In genomic region chr9:99244300-99245260, GRCh38 we compare ENCODE assay signal across 9 cellular contexts. TPM values are rescaled to one million over a fixed set of nuclear protein-coding genes. Genes with fewer than 3 reads are reported as not detected.
DNase-seq lines count a peak whose midpoint lies in the region; ATAC-seq and TF ChIP-seq lines count a peak whose summit lies in the region.
"Had no signal": no experiment of that assay in that cellular context is flagged by ENCODE, and none has a peak within 500 bp of the region (broad histone marks: within the 10 kb centered on the region; RNA-seq: fewer than 3 reads in every experiment).

No MANE protein-coding gene starts in this region.

- H3K27me3 Mint-ChIP-seq in memory B cell: no peaks in the 10 kb centered on the region
- no peaks in the 10 kb centered on the region for H3K27me3 Mint-ChIP-seq in WTC11 (ENCODE audit: low read depth)

- H3K36me3 Mint-ChIP-seq in memory B cell: peaks cover 2% of the 10 kb centered on the region
- no peaks in the 10 kb centered on the region for H3K36me3 Mint-ChIP-seq in WTC11

- CTCF ChIA-PET in WTC11 (lab: Charles Lee): interaction anchor here (2.0 kb wide), 1 partner anchor 13 kb away, joined by 8 read pairs; no protein-coding TSS in a partner anchor

- ATAC-seq in GM18909 (IDR thresholded peaks at IDR 0.05; ENCODE audit: poor library complexity, unreplicated experiment) (peak; percentile 92), GM21786 (IDR thresholded peaks at IDR 0.05; ENCODE audit: unreplicated experiment) (peak; percentile 94), HG03457 (IDR thresholded peaks at IDR 0.05; ENCODE audit: unreplicated experiment) (peak; percentile 75), memory B cell (ENCODE audit: low read depth) (peak; percentile 94), WTC11 (no peak)

- DNase-seq in memory B cell (ENCODE audit: low spot score in 2 of 2) (no peak), NCI-H446 (lab: John Stamatoyannopoulos, UW) (no peak), NCI-H1930 (lab: John Stamatoyannopoulos, UW) (no peak), WTC11 (ENCODE audit: low spot score) (no peak)
- DNase-seq: NCI-H1092, T-helper 9 cell had no signal

- TF ChIP-seq CTCF in WTC11 (IDR thresholded peaks at IDR 0.05): no peak

- H3K9me3 Mint-ChIP-seq in memory B cell: no peaks in the 10 kb centered on the region
- 0 out of 2 replicates have a peak, but pooled peaks cover 3% of the 10 kb centered on the region for H3K9me3 Mint-ChIP-seq in WTC11

- POLR2A ChIA-PET in WTC11 (lab: Charles Lee): no interaction called here

- H3K4me1 Mint-ChIP-seq in memory B cell: peaks cover 8% of the 10 kb centered on the region
- no peaks in the 10 kb centered on the region for H3K4me1 Mint-ChIP-seq in WTC11

- H3K27ac Mint-ChIP-seq in memory B cell (peak overlapping the region; percentile 83), WTC11 (no peak overlapping the region)

- H3K4me3 Mint-ChIP-seq in memory B cell: peak overlapping the region; percentile 2
- no peak overlapping the region for H3K4me3 Mint-ChIP-seq in WTC11

TF ChIP-seq in WTC11, 78 proteins besides CTCF, POLR2A, EP300 and RAD21:
- no peak for TF ChIP-seq ARID4B (CRISPR knock-in tag; IDR thresholded peaks at IDR 0.05; ENCODE audit: borderline replicate concordance)
- no peak for TF ChIP-seq ZNF423 (CRISPR knock-in tag; IDR thresholded peaks at IDR 0.05)
- TF ChIP-seq ZMAT4 (CRISPR knock-in tag; IDR thresholded peaks at IDR 0.05): no peak
- no peak for TF ChIP-seq KAT7 (CRISPR knock-in tag; IDR thresholded peaks at IDR 0.05; ENCODE audit: borderline replicate concordance)
- no peak for TF ChIP-seq MYBL2 (CRISPR knock-in tag; IDR thresholded peaks at IDR 0.05)
- no peak for TF ChIP-seq MAX (CRISPR knock-in tag; IDR thresholded peaks at IDR 0.05)
- TF ChIP-seq ZNF219 (CRISPR knock-in tag; IDR thresholded peaks at IDR 0.05; ENCODE audit: borderline replicate concordance): no peak
- TF ChIP-seq ZSCAN18 (CRISPR knock-in tag; IDR thresholded peaks at IDR 0.05): no peak
- no peak for TF ChIP-seq ZBTB43 (CRISPR knock-in tag; IDR thresholded peaks at IDR 0.05)
- no peak for TF ChIP-seq USF1 (CRISPR knock-in tag; IDR thresholded peaks at IDR 0.05)
- no peak for TF ChIP-seq CREB1 (CRISPR knock-in tag; IDR thresholded peaks at IDR 0.05)
- TF ChIP-seq NFATC4 (CRISPR knock-in tag; IDR thresholded peaks at IDR 0.05): no peak
- no peak for TF ChIP-seq RORB (CRISPR knock-in tag; IDR thresholded peaks at IDR 0.05)
- TF ChIP-seq NR1H2 (CRISPR knock-in tag; IDR thresholded peaks at IDR 0.05): no peak
- no peak for TF ChIP-seq ZBTB21 (CRISPR knock-in tag; IDR thresholded peaks at IDR 0.05; ENCODE audit: borderline replicate concordance)
TF ChIP-seq in WTC11: peak in this region for 0.

RNA-seq across cellular contexts. Expression of gene SEC61B, which starts 22.5 kb away (rescaled TPM):
- total RNA-seq in WTC11 (2021): 153 to 167 TPM (median 156 TPM) in 3 replicates

RNA-seq across cellular contexts. Expression of gene ALG2, which starts 22.8 kb away (rescaled TPM):
- total RNA-seq in WTC11 (2021): 24.0 to 25.2 TPM (median 25.0 TPM) in 3 replicates
